ENCODE assay signal across 21 cellular contexts in the genomic region with DNA sequence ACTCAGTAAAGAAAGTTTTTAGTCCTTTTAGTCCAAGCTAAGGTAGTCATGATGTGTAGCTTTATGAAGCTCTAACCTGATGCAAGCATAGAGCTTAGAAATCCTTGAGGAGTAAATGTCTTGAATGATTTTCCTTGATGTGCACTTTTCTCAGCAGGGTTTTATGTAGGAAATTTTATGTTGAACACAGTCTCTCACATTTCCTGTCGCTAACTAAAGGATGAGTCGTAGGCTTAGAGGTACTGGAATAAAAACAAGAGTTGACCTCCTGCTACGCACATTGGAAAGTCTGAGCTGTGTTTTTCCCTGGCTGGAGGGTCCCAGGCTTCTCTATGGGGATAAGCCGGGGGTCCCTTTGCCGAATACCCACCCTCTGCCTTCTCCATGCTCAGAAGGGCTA. TPM values are rescaled to one million over a fixed set of nuclear protein-coding genes. Genes with fewer than 3 reads are reported as not detected.
A peak's percentile ranks its signal among the peaks of the same experiment; 100 is the strongest.
DNase-seq lines count a peak whose midpoint lies in the region; ATAC-seq and TF ChIP-seq lines count a peak whose summit lies in the region.
"Had no signal": no experiment of that assay in that cellular context is flagged by ENCODE, and none has a peak within 500 bp of the region (broad histone marks: within the 10 kb centered on the region; RNA-seq: fewer than 3 reads in every experiment).

No MANE protein-coding gene starts in this region.

- H3K4me3 ChIP-seq in cardiac fibroblast (replicated peaks in 1 of 2; ENCODE audit: low read depth in 2 of 2, low read length in 2 of 2) = no peak overlapping the region
- no peak overlapping the region for H3K4me3 ChIP-seq in mesendoderm (ENCODE audit: low read length)
- H3K4me3 ChIP-seq: heart left ventricle, pancreas, skin epidermis had no signal

- ATAC-seq in GM18909 (IDR thresholded peaks at IDR 0.05; ENCODE audit: poor library complexity, unreplicated experiment) = no peak
- ATAC-seq in CD4-positive, alpha-beta T cell (ENCODE audit: poor library complexity) = no peak
- ATAC-seq: heart left ventricle, pancreas had no signal

- H2AK5ac ChIP-seq in mesendoderm (ENCODE audit: low read length) = no peak overlapping the region

- H3K27me3 Mint-ChIP-seq in CD4-positive, alpha-beta T cell = peaks cover 26% of the 10 kb centered on the region
- H3K27me3 Mint-ChIP-seq: type B pancreatic cell had no signal

- no peak for TF ChIP-seq CTCF in cardiac fibroblast (IDR thresholded peaks at IDR 0.05; ENCODE audit: low read depth, low read length)
- TF ChIP-seq CTCF in CD4-positive, alpha-beta T cell (IDR thresholded peaks at IDR 0.05) = no peak

- WGBS in mesendoderm (ENCODE audit: extremely low coverage, insufficient coverage, low lambda C conversion rate) = no CpG with 5 or more reads among the region's 5 CpGs

- H3K36me3 Mint-ChIP-seq in CD4-positive, alpha-beta T cell (ENCODE audit: low read depth) = no peaks in the 10 kb centered on the region
- H3K36me3 Mint-ChIP-seq: activated naive CD8-positive, alpha-beta T cell; type B pancreatic cell had no signal

- H4K8ac ChIP-seq in mesendoderm (ENCODE audit: low read depth, low read length) = no peak overlapping the region

- H3K79me2 ChIP-seq in mesendoderm (ENCODE audit: control insufficient read depth, insufficient read depth, low read length) = no peaks in the 10 kb centered on the region

- H3K27me3 ChIP-seq in mesendoderm (ENCODE audit: insufficient read depth, low read length, poor library complexity) = no peaks in the 10 kb centered on the region
- H3K27me3 ChIP-seq in CD4-positive, alpha-beta T cell (ENCODE audit: control insufficient read depth, insufficient read depth, low read length) = peaks cover 4% of the 10 kb centered on the region
- H3K27me3 ChIP-seq: heart left ventricle, pancreas had no signal

- intact Hi-C loops in CD4-positive, alpha-beta T cell (cut with DNase I, micrococcal nuclease) = no loop called here

- no peak overlapping the region for H2BK15ac ChIP-seq in mesendoderm (replicated peaks; ENCODE audit: low read depth)

- no peak overlapping the region for H3K9ac ChIP-seq in mesendoderm (ENCODE audit: low read length)

- no peak overlapping the region for H3K4me3 Mint-ChIP-seq in CD4-positive, alpha-beta T cell
- H3K4me3 Mint-ChIP-seq: activated naive CD8-positive, alpha-beta T cell; type B pancreatic cell had no signal

- CTCF ChIA-PET in CD4-positive, alpha-beta T cell (lab: Charles Lee) = no interaction called here

- no peaks in the 10 kb centered on the region for H3K9me3 ChIP-seq in CD4-positive, alpha-beta T cell (ENCODE audit: control insufficient read depth, low read length)
- H3K9me3 ChIP-seq: heart left ventricle, pancreas had no signal

- POLR2A ChIA-PET in CD4-positive, alpha-beta T cell (lab: Charles Lee) = no interaction called here

- H3K4me2 ChIP-seq in mesendoderm (ENCODE audit: low read length) = no peak overlapping the region

- no peak overlapping the region for H3K18ac ChIP-seq in mesendoderm (ENCODE audit: low read length)

- H3K4me1 ChIP-seq in mesendoderm (ENCODE audit: control insufficient read depth, low read depth, low read length) = no peaks in the 10 kb centered on the region
- H3K4me1 ChIP-seq: heart left ventricle, pancreas had no signal

- H4K5ac ChIP-seq in mesendoderm (ENCODE audit: low read length) = no peak overlapping the region

- H3K4ac ChIP-seq in mesendoderm (ENCODE audit: low read depth, low read length) = no peak overlapping the region

- H3K9me3 Mint-ChIP-seq in CD4-positive, alpha-beta T cell = no peaks in the 10 kb centered on the region
- H3K9me3 Mint-ChIP-seq: type B pancreatic cell had no signal

- H3K27ac Mint-ChIP-seq in CD4-positive, alpha-beta T cell = no peak overlapping the region
- H3K27ac Mint-ChIP-seq: activated naive CD8-positive, alpha-beta T cell; type B pancreatic cell had no signal

- H3K4me1 Mint-ChIP-seq in CD4-positive, alpha-beta T cell (ENCODE audit: low read depth) = no peaks in the 10 kb centered on the region

- H2BK5ac ChIP-seq in mesendoderm (ENCODE audit: low read length) = no peak overlapping the region

- H2BK120ac ChIP-seq in mesendoderm (ENCODE audit: low read depth, low read length) = peak overlapping the region; percentile 15

- H3K27ac ChIP-seq in mesendoderm (ENCODE audit: low read depth, low read length) = no peak overlapping the region
- no peak overlapping the region for H3K27ac ChIP-seq in CD4-positive, alpha-beta T cell (ENCODE audit: low read depth, low read length)
- H3K27ac ChIP-seq: heart left ventricle, pancreas, skin epidermis had no signal

- peak; percentile 2 for DNase-seq in AG08396 (ENCODE audit: low spot score)
- DNase-seq in LHCN-M2 (ENCODE audit: low read depth) = peak; percentile 78
- peak; percentile 2 to 14 for DNase-seq in cardiac fibroblast (ENCODE audit: low read depth in 2 of 2)
- DNase-seq in mesendoderm = no peak
- no peak for DNase-seq in stimulated activated CD4-positive, alpha-beta T cell treated with anti-CD3 and anti-CD28 coated beads, Interleukin-15, amount 100 ng/mL, for 24 hours
- no peak for DNase-seq in CD4-positive, alpha-beta T cell
- no peak for DNase-seq in amniotic stem cell (lab: John Stamatoyannopoulos, UW)
- DNase-seq: activated CD4-positive, alpha-beta T cell treated with anti-CD3 and anti-CD28 coated beads, Interleukin-2, amount 50 U/mL, for 48 hours; activated T-cell treated with anti-CD3 and anti-CD28 coated beads, Interleukin-2, amount 50 U/mL, for 48 hours; heart left ventricle; Kasumi-1; kidney; NCI-H1694 treated with DMSO at 0.1 percent for 48 hours; pancreas; stimulated activated naive CD4-positive, alpha-beta T cell had no signal

- H3K79me1 ChIP-seq in mesendoderm (ENCODE audit: low read length) = no peaks in the 10 kb centered on the region

- H3K56ac ChIP-seq in mesendoderm (ENCODE audit: low read length) = no peak overlapping the region

- H3K36me3 ChIP-seq in mesendoderm (ENCODE audit: control insufficient read depth, insufficient read depth, low read length) = no peaks in the 10 kb centered on the region
- H3K36me3 ChIP-seq: heart left ventricle, pancreas had no signal

- no peak overlapping the region for H3K23ac ChIP-seq in mesendoderm (ENCODE audit: low read length)

RNA-seq across cellular contexts. Expression of a gene that starts 34.7 kb away (rescaled TPM):
- total RNA-seq in LHCN-M2 (2014; rRNA removed) = 1.1 and 1.2 TPM in 2 replicates
- polyA plus RNA-seq in LHCN-M2 (2012) = 0.06 TPM
- polyA plus RNA-seq in mesendoderm (2013, experiment 1 of 2) = 0.01 TPM
- not detected for polyA plus RNA-seq in mesendoderm (2013, experiment 2 of 2)
- total RNA-seq in CD4-positive, alpha-beta T cell = not detected
- total RNA-seq: chondrocyte, NCI-H460 had no signal

Comparison
In these comparisons a context has a peak if more than half of its experiments do, and no peak if none do; other contexts are left out.
1. DNase-seq: peak in AG08396 (single experiment), LHCN-M2 (single experiment) and cardiac fibroblast (2 of 2); none in mesendoderm (single experiment), stimulated activated CD4-positive, alpha-beta T cell treated with anti-CD3 and anti-CD28 coated beads, Interleukin-15, amount 100 ng/mL, for 24 hours (single experiment), CD4-positive, alpha-beta T cell (0 of 10) and amniotic stem cell (single experiment).